ENCODE assay signal across 7 cellular contexts in genomic region chr16:81004646-81005353, GRCh38. TPM values are rescaled to one million over a fixed set of nuclear protein-coding genes. Genes with fewer than 3 reads are reported as not detected.
DNase-seq lines count a peak whose midpoint lies in the region; FAIRE-seq and TF ChIP-seq lines count a peak whose summit lies in the region.

No MANE protein-coding gene starts in this region.

- H3K9me3 ChIP-seq in DOHH2 (ENCODE audit: control insufficient read depth, insufficient read depth, low read length): no peaks in the 10 kb centered on the region
- H3K9me3 ChIP-seq in uterus: no peaks in the 10 kb centered on the region

- H3K4me1 ChIP-seq in DOHH2 (ENCODE audit: control insufficient read depth, low read length) (peaks cover 46% of the 10 kb centered on the region), uterus (peaks cover 4 to 5% of the 10 kb centered on the region in 2 donors)

- intact Hi-C loops in uterus (cut with DNase I; ENCODE audit: low total_unique reads): loop anchor here (10.0 kb wide), 1 partner anchor 70 kb away; no protein-coding TSS in a partner anchor

- peaks cover 92% of the 10 kb centered on the region for H3K79me2 ChIP-seq in DOHH2 (ENCODE audit: control insufficient read depth, low read length)

- TF ChIP-seq CTCF in DOHH2 (IDR thresholded peaks at IDR 0.05; ENCODE audit: low read depth, low read length, poor library complexity, severe bottlenecking) (peak; percentile 62), uterus (IDR thresholded peaks at IDR 0.05) (peak; percentile 52 to 65 (median 52))

- peak overlapping the region; percentile 54 for H3K4me3 ChIP-seq in DOHH2 (ENCODE audit: low read length)
- H3K4me3 ChIP-seq in uterus: no peak overlapping the region

- no peaks in the 10 kb centered on the region for H3K27me3 ChIP-seq in DOHH2 (ENCODE audit: control insufficient read depth, low read length)
- no peaks in the 10 kb centered on the region for H3K27me3 ChIP-seq in uterus

- peaks cover 35% of the 10 kb centered on the region for H4K20me1 ChIP-seq in DOHH2 (ENCODE audit: control insufficient read depth, insufficient read depth, low read depth, low read length)

- no peaks in the 10 kb centered on the region for H3K9me2 ChIP-seq in DOHH2 (replicated peaks; ENCODE audit: control insufficient read depth, low read length)

- peaks cover 37% of the 10 kb centered on the region for H3K36me3 ChIP-seq in DOHH2 (ENCODE audit: control insufficient read depth, low read length)
- H3K36me3 ChIP-seq in uterus: no peaks in the 10 kb centered on the region

- DNase-seq in HTR-8/SVneo (ENCODE audit: insufficient read length, low spot score) (peak; percentile 28), RPMI8226 (peak; percentile 73), cerebellum (ENCODE audit: low spot score) (peak; percentile 55), midbrain (lab: John Stamatoyannopoulos, UW) (peak; percentile 83), uterus (peak in 1 of 2 donors; percentile 24), islet precursor cell (no peak)

- H3F3A ChIP-seq in DOHH2 (ENCODE audit: control insufficient read depth, insufficient read depth): peaks cover 5% of the 10 kb centered on the region; the same call in 1 of the 2 replicates

- H3K27ac ChIP-seq in DOHH2 (ENCODE audit: low read depth, low read length): no peak overlapping the region
- H3K27ac ChIP-seq in uterus: peak overlapping the region; percentile 10 to 67

- H3K4me2 ChIP-seq in DOHH2 (ENCODE audit: low read length): peak overlapping the region; percentile 84

- TF ChIP-seq POLR2A in uterus (IDR thresholded peaks at IDR 0.05): no peak

- no peak for FAIRE-seq in HTR-8/SVneo (lab: Jason Lieb, UNC)

RNA-seq across cellular contexts. Expression of gene CMC2, which starts 1.9 kb away (rescaled TPM):
- total RNA-seq in cerebellum (39.0 TPM), uterus (100 to 1,000 TPM in 1 of 4 donors, 10 to 100 TPM in 2, 1 to 10 TPM in 1; 1.5 to 204 (median 23.6) TPM)

RNA-seq across cellular contexts. Expression of gene CENPN, which starts 2.2 kb away (rescaled TPM):
- 14.2 TPM for total RNA-seq in cerebellum
- 10 to 100 TPM in 1 of 4 donors, 1 to 10 TPM in 1, not detected in 2; 2.8 to 20.0 TPM for total RNA-seq in uterus

RNA-seq across cellular contexts. Expression of gene ATMIN, which starts 30.8 kb away (rescaled TPM):
- 47.4 TPM for total RNA-seq in cerebellum
- total RNA-seq in uterus: 10 to 100 TPM; 17.2 to 51.8 (median 29.8) TPM
